Comparison of ENCODE assay signal across 10 cellular contexts in genomic region chr17:41521574-41522261, GRCh38. TPM values are rescaled to one million over a fixed set of nuclear protein-coding genes. Genes with fewer than 3 reads are reported as not detected.
A peak's percentile ranks its signal among the peaks of the same experiment; 100 is the strongest.
DNase-seq lines count a peak whose midpoint lies in the region; TF ChIP-seq lines count a peak whose summit lies in the region.
"Had no signal": no experiment of that assay in that cellular context is flagged by ENCODE, and none has a peak within 500 bp of the region (broad histone marks: within the 10 kb centered on the region; RNA-seq: fewer than 3 reads in every experiment).

No MANE protein-coding gene starts in this region.

- H3K36me3 ChIP-seq in thyroid gland, result no peaks in the 10 kb centered on the region

- H3K9me3 ChIP-seq in thyroid gland, result no peaks in the 10 kb centered on the region

- no peak overlapping the region for H3K4me3 ChIP-seq in thyroid gland (replicated peaks in 1 of 3)

- peak; percentile 16 for DNase-seq in DMS153 (lab: John Stamatoyannopoulos, UW)
- no peak for DNase-seq in DMS153 treated with DMSO at 0.1 percent for 48 hours (lab: John Stamatoyannopoulos, UW; ENCODE audit: unreplicated experiment)
- DNase-seq in T1000 (lab: John Stamatoyannopoulos, UW), result peak; percentile 6
- DNase-seq in hepatic stellate cell (ENCODE audit: low spot score), result peak; percentile 86
- DNase-seq in thyroid gland, result peak; percentile 14 to 18
- no peak for DNase-seq in NCI-H2107 treated with DMSO at 0.1 percent for 48 hours (lab: John Stamatoyannopoulos, UW; ENCODE audit: unreplicated experiment)
- no peak for DNase-seq in stimulated activated naive CD4-positive, alpha-beta T cell treated with Interleukin-2 at 50 U/mL for 16 hours (lab: John Stamatoyannopoulos, UW)
- no peak for DNase-seq in T-helper 2 cell

- TF ChIP-seq CTCF in thyroid gland (IDR thresholded peaks at IDR 0.05), result no peak

- no peak for TF ChIP-seq POLR2A in thyroid gland (IDR thresholded peaks at IDR 0.05)

- H3K27ac ChIP-seq in thyroid gland, result no peak overlapping the region

- intact Hi-C loops in thyroid gland (cut with DNase I), result no loop called here

- H3K27me3 ChIP-seq in thyroid gland, result no peaks in the 10 kb centered on the region

- no peaks in the 10 kb centered on the region for H3K4me1 ChIP-seq in thyroid gland

- 58 to 63% methylated on average over 6 of the region's 6 CpGs for WGBS in thyroid gland, 2 donors

RNA-seq across cellular contexts. Expression of gene KRT15, which starts 3.0 kb away (rescaled TPM):
- under 1 TPM in 1 of 4 donors, not detected in 3; 0.93 TPM for total RNA-seq in thyroid gland
- total RNA-seq: natural killer cell treated with Interleukin-12 subunit alpha and Interleukin-12 subunit beta and Interleukin-15 and Interleukin-18, amount 100 ng/mL, for 72 hours; T-helper 1 cell treated with Interleukin-12 subunit alpha and Interleukin-12 subunit beta and Interleukin-4 antibody, amounts not matched to agents 30 ng/mL and 1 ng/mL, for 36 hours had no signal

RNA-seq across cellular contexts. Expression of gene KRT19, which starts 6.4 kb away (rescaled TPM):
- total RNA-seq in thyroid gland, result 10 to 100 TPM; 18.3 to 41.4 (median 28.6) TPM
- total RNA-seq: natural killer cell treated with Interleukin-12 subunit alpha and Interleukin-12 subunit beta and Interleukin-15 and Interleukin-18, amount 100 ng/mL, for 72 hours; T-helper 1 cell treated with Interleukin-12 subunit alpha and Interleukin-12 subunit beta and Interleukin-4 antibody, amounts not matched to agents 30 ng/mL and 1 ng/mL, for 36 hours had no signal

RNA-seq across cellular contexts. Expression of gene KRT13, which starts 16.3 kb away (rescaled TPM):
- total RNA-seq in thyroid gland, result under 1 TPM in 1 of 4 donors, not detected in 3; 0.83 TPM
- total RNA-seq: natural killer cell treated with Interleukin-12 subunit alpha and Interleukin-12 subunit beta and Interleukin-15 and Interleukin-18, amount 100 ng/mL, for 72 hours; T-helper 1 cell treated with Interleukin-12 subunit alpha and Interleukin-12 subunit beta and Interleukin-4 antibody, amounts not matched to agents 30 ng/mL and 1 ng/mL, for 36 hours had no signal

RNA-seq across cellular contexts. Expression of gene KRT36, which starts 32.0 kb away (rescaled TPM):
- not detected for total RNA-seq in thyroid gland
- total RNA-seq: natural killer cell treated with Interleukin-12 subunit alpha and Interleukin-12 subunit beta and Interleukin-15 and Interleukin-18, amount 100 ng/mL, for 72 hours; T-helper 1 cell treated with Interleukin-12 subunit alpha and Interleukin-12 subunit beta and Interleukin-4 antibody, amounts not matched to agents 30 ng/mL and 1 ng/mL, for 36 hours had no signal

RNA-seq across cellular contexts. Expression of gene KRT35, which starts 40.8 kb away (rescaled TPM):
- total RNA-seq in thyroid gland, result not detected
- total RNA-seq: natural killer cell treated with Interleukin-12 subunit alpha and Interleukin-12 subunit beta and Interleukin-15 and Interleukin-18, amount 100 ng/mL, for 72 hours; T-helper 1 cell treated with Interleukin-12 subunit alpha and Interleukin-12 subunit beta and Interleukin-4 antibody, amounts not matched to agents 30 ng/mL and 1 ng/mL, for 36 hours had no signal

Comparison
In these comparisons a context has a peak if more than half of its experiments do, and no peak if none do; other contexts are left out.
1. DNase-seq: peak in DMS153 (single experiment), T1000 (single experiment), hepatic stellate cell (single experiment) and thyroid gland (2 of 2); none in DMS153 treated with DMSO at 0.1 percent for 48 hours (single experiment), NCI-H2107 treated with DMSO at 0.1 percent for 48 hours (single experiment), stimulated activated naive CD4-positive, alpha-beta T cell treated with Interleukin-2 at 50 U/mL for 16 hours (single experiment) and T-helper 2 cell (0 of 5).